Comparison of ENCODE assay signal across 19 cellular contexts in the genomic region with DNA sequence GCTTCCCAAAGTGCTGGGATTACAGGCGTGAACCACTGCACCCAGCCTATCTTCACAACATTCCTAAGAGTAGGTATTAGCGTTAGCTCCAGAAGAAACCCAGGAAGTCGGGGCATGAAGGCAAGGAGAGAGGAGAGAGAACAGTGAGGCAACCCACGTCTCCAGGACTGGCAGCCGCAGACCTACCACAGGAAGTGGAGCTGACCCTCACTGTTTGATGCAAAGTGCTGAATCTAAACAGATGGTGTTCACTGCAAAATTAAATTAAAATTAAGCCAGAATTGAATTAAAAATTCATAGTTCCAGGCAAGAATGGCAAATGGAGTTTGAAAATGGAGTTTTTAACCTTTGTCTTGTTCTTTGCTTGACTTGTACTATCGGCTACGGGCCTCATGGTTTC. TPM values are rescaled to one million over a fixed set of nuclear protein-coding genes. Genes with fewer than 3 reads are reported as not detected.
DNase-seq lines count a peak whose midpoint lies in the region; ATAC-seq and TF ChIP-seq lines count a peak whose summit lies in the region.
"Had no signal": no experiment of that assay in that cellular context is flagged by ENCODE, and none has a peak within 500 bp of the region (broad histone marks: within the 10 kb centered on the region; RNA-seq: fewer than 3 reads in every experiment).

No MANE protein-coding gene starts in this region.

- no peak overlapping the region for H3K27ac Mint-ChIP-seq in endothelial cell (ENCODE audit: unreplicated experiment)
- peak overlapping the region; percentile 78 for H3K27ac Mint-ChIP-seq in neural progenitor cell
- H3K27ac Mint-ChIP-seq: CD8-positive, alpha-beta T cell had no signal

- H3K79me2 ChIP-seq in mammary epithelial cell (ENCODE audit: insufficient read depth, low read length) (peaks cover 10% of the 10 kb centered on the region), neural progenitor cell (ENCODE audit: low read depth) (no peaks in the 10 kb centered on the region)

- TF ChIP-seq CTCF in breast epithelium (IDR thresholded peaks at IDR 0.05) (no peak), mammary epithelial cell (conservative IDR thresholded peaks at IDR 0.05 in 1 of 2, IDR thresholded peaks at IDR 0.05 in 1 of 2; ENCODE audit: extremely low read depth in 1 of 2, insufficient read depth in 1 of 2, low read depth in 1 of 2, low read length in 2 of 2) (no peak), endothelial cell (IDR thresholded peaks at IDR 0.05; ENCODE audit: unreplicated experiment) (no peak), neural progenitor cell (IDR thresholded peaks at IDR 0.05) (no peak), Peyer's patch (IDR thresholded peaks at IDR 0.05) (no peak)

- H4K20me1 ChIP-seq in mammary epithelial cell (ENCODE audit: insufficient read depth, low read length) (no peaks in the 10 kb centered on the region), neural progenitor cell (ENCODE audit: low read depth) (peaks cover 88% of the 10 kb centered on the region)

- intact Hi-C loops in breast epithelium (cut with DNase I; ENCODE audit: low total_unique reads) = no loop called here
- intact Hi-C loops in mammary epithelial cell (cut with micrococcal nuclease) = no loop called here
- intact Hi-C loops in left colon (cut with DNase I, micrococcal nuclease) = no loop called here

- H3K4me3 ChIP-seq in breast epithelium (no peak overlapping the region), mammary epithelial cell (replicated peaks in 1 of 3; ENCODE audit: insufficient read depth in 1 of 3, low read depth in 2 of 3, low read length in 3 of 3) (no peak overlapping the region), neural progenitor cell (no peak overlapping the region), Peyer's patch (no peak overlapping the region)

- H2AFZ ChIP-seq in mammary epithelial cell (ENCODE audit: low read depth, low read length) = no peak overlapping the region
- no peak overlapping the region for H2AFZ ChIP-seq in neural progenitor cell (replicated peaks)

- H3K4me3 Mint-ChIP-seq in endothelial cell (ENCODE audit: unreplicated experiment) = peak overlapping the region; percentile 31
- H3K4me3 Mint-ChIP-seq in neural progenitor cell = no peak overlapping the region
- H3K4me3 Mint-ChIP-seq: B cell; CD8-positive, alpha-beta T cell had no signal

- no peak overlapping the region for H3K9ac ChIP-seq in mammary epithelial cell (ENCODE audit: insufficient read depth, low read length)
- no peak overlapping the region for H3K9ac ChIP-seq in neural progenitor cell

- H3K4me2 ChIP-seq in mammary epithelial cell (ENCODE audit: insufficient read depth, low read depth, low read length) (no peak overlapping the region), neural progenitor cell (no peak overlapping the region)

- peak overlapping the region; percentile 68 to 89 for H3K27ac ChIP-seq in breast epithelium
- no peak overlapping the region for H3K27ac ChIP-seq in mammary epithelial cell (ENCODE audit: insufficient read depth, low read depth, low read length)
- no peak overlapping the region for H3K27ac ChIP-seq in neural progenitor cell
- no peak overlapping the region for H3K27ac ChIP-seq in Peyer's patch

- in situ Hi-C loops in mammary epithelial cell (cut with MboI; ENCODE audit: low sequenced_read_pairs in 2 of 2) = no loop called here

- CTCF ChIA-PET in mammary epithelial cell (lab: Charles Lee; ENCODE audit: low non-redundant PET) = no interaction called here

- DNase-seq in breast epithelium (ENCODE audit: low spot score in 2 of 2) (no peak), mammary epithelial cell (no peak), endothelial cell (ENCODE audit: low spot score) (no peak), neural progenitor cell (ENCODE audit: low spot score) (no peak), Peyer's patch (no peak), left colon (no peak)
- DNase-seq: CD8-positive, alpha-beta T cell; DMS153; H7; Kasumi-1; NCI-H1694 treated with DMSO at 0.1 percent for 48 hours; NCI-H2081 treated with DMSO at 0.1 percent for 48 hours; NCI-H2171 treated with DMSO at 0.1 percent for 48 hours; NCI-H524 treated with DMSO at 0.1 percent for 48 hours; NCI-H82 had no signal

- no TSS peak for BruUV-seq in mammary epithelial cell (replicated peaks; lab: Mats Ljungman, UMichigan)

- 98% methylated on average over 7 of the region's 7 CpGs for WGBS in mammary epithelial cell (ENCODE audit: low coverage, missing lambda C conversion rate)

- H3K9me3 Mint-ChIP-seq in endothelial cell (ENCODE audit: unreplicated experiment) (no peaks in the 10 kb centered on the region), neural progenitor cell (no peaks in the 10 kb centered on the region)
- H3K9me3 Mint-ChIP-seq: CD8-positive, alpha-beta T cell had no signal

- H3K9me3 ChIP-seq in breast epithelium = no peaks in the 10 kb centered on the region
- H3K9me3 ChIP-seq in mammary epithelial cell (replicated peaks; ENCODE audit: insufficient read depth, low read length) = no peaks in the 10 kb centered on the region
- H3K9me3 ChIP-seq in neural progenitor cell (ENCODE audit: low read depth) = no peaks in the 10 kb centered on the region
- H3K9me3 ChIP-seq in Peyer's patch = no peaks in the 10 kb centered on the region

- H3K4me1 ChIP-seq in breast epithelium = peaks cover 2 to 7% of the 10 kb centered on the region in 2 donors
- H3K4me1 ChIP-seq in mammary epithelial cell (ENCODE audit: insufficient read depth, low read length) = peaks cover 10% of the 10 kb centered on the region
- peaks cover 25% of the 10 kb centered on the region for H3K4me1 ChIP-seq in neural progenitor cell
- peaks cover 0 to 29% (median 13%) of the 10 kb centered on the region in 4 donors for H3K4me1 ChIP-seq in Peyer's patch

- H3K4me1 Mint-ChIP-seq in endothelial cell (ENCODE audit: unreplicated experiment) (peaks cover 39% of the 10 kb centered on the region), neural progenitor cell (peaks cover 44% of the 10 kb centered on the region)

- no peaks in the 10 kb centered on the region for H3K27me3 ChIP-seq in breast epithelium
- no peaks in the 10 kb centered on the region for H3K27me3 ChIP-seq in mammary epithelial cell (ENCODE audit: insufficient read depth, low read length)
- peaks cover 100% of the 10 kb centered on the region for H3K27me3 ChIP-seq in neural progenitor cell
- no peaks in the 10 kb centered on the region for H3K27me3 ChIP-seq in Peyer's patch

- no peak for ATAC-seq in HG03565 (IDR thresholded peaks at IDR 0.05; ENCODE audit: unreplicated experiment)
- no peak for ATAC-seq in left colon
- no peak for ATAC-seq in HG03045 (IDR thresholded peaks at IDR 0.05; ENCODE audit: unreplicated experiment)
- ATAC-seq: CD8-positive, alpha-beta T cell; Panc1 had no signal

- no peaks in the 10 kb centered on the region for H3K36me3 ChIP-seq in breast epithelium
- no peaks in the 10 kb centered on the region for H3K36me3 ChIP-seq in mammary epithelial cell (ENCODE audit: insufficient read depth, low read length)
- no peaks in the 10 kb centered on the region for H3K36me3 ChIP-seq in neural progenitor cell
- H3K36me3 ChIP-seq in Peyer's patch = peaks cover 0 to 9% (median 0%) of the 10 kb centered on the region in 3 donors

- dilution Hi-C loops in mammary epithelial cell (cut with HindIII; ENCODE audit: low sequenced_read_pairs) = no loop called here

- H3K36me3 Mint-ChIP-seq in endothelial cell (ENCODE audit: low read depth, unreplicated experiment) (peaks cover 4% of the 10 kb centered on the region), neural progenitor cell (no peaks in the 10 kb centered on the region)

- TF ChIP-seq POLR2A in breast epithelium (IDR thresholded peaks at IDR 0.05) (no peak), Peyer's patch (IDR thresholded peaks at IDR 0.05) (no peak)

- H3K27me3 Mint-ChIP-seq in endothelial cell (ENCODE audit: unreplicated experiment) (peaks cover 2% of the 10 kb centered on the region), neural progenitor cell (ENCODE audit: insufficient read depth, low read depth) (peaks cover 2% of the 10 kb centered on the region)
- H3K27me3 Mint-ChIP-seq: B cell had no signal

- peaks cover 35% of the 10 kb centered on the region for H3F3A ChIP-seq in neural progenitor cell (ENCODE audit: low read depth)

RNA-seq across cellular contexts. Expression of a gene that starts 6.7 kb away (rescaled TPM):
- total RNA-seq in breast epithelium = 100 to 1,000 TPM in 2 of 3 donors, 10 to 100 TPM in 1; 62.6 to 121 (median 112) TPM
- total RNA-seq in mammary epithelial cell = 100 to 1,000 TPM in 1 of 2 donors, 10 to 100 TPM in 1; 86.3 to 153 TPM
- polyA plus RNA-seq in mammary epithelial cell = 65.7 TPM
- polyA minus RNA-seq in mammary epithelial cell = 75.5 TPM
- total RNA-seq in endothelial cell (ENCODE audit: unreplicated experiment) = 328 TPM
- total RNA-seq in neural progenitor cell (ENCODE audit: low replicate concordance) = 12.5 and 15.2 TPM in 2 replicates
- total RNA-seq in Peyer's patch = 100 to 1,000 TPM; 105 to 122 (median 112) TPM
- total RNA-seq in left colon = 100 to 1,000 TPM; 110 to 165 TPM

Comparison
In these comparisons a context has a peak if more than half of its experiments do, and no peak if none do; other contexts are left out.
1. H3K27ac ChIP-seq: peak in breast epithelium (2 of 2); none in mammary epithelial cell (single experiment), neural progenitor cell (single experiment) and Peyer's patch (0 of 4).